In genomic region chr17:75587718-75588545, GRCh38 we compare ENCODE assay signal across 8 cellular contexts. TPM values are rescaled to one million over a fixed set of nuclear protein-coding genes. Genes with fewer than 3 reads are reported as not detected.
DNase-seq lines count a peak whose midpoint lies in the region; ATAC-seq, FAIRE-seq and TF ChIP-seq lines count a peak whose summit lies in the region.

Gene MYO15B, plus strand, starts transcription at chr17:75587800. Its CDS starts 258 bp downstream, at chr17:75588058.

- POLR2A ChIA-PET in CD4-positive, alpha-beta memory T cell (lab: Charles Lee; ENCODE audit: partially characterized antibody), result interaction anchor here (1.0 to 2.3 kb wide), 11 partner anchors 53 to 265 kb away, joined by 3 to 22 read pairs (median 4); partner anchors contain the start of genes LLGL2, TMEM94 and TSEN54

- H3K4me3 Mint-ChIP-seq in CD4-positive, alpha-beta memory T cell, result peak within 1 kb of the TSS; percentile 36 to 70 (median 52)

- ATAC-seq in left lobe of liver (peak; percentile 5), GM21360 (IDR thresholded peaks at IDR 0.05; ENCODE audit: unreplicated experiment) (no peak)

- H3K27me3 Mint-ChIP-seq in CD4-positive, alpha-beta memory T cell, result peaks cover 0 to 4% of the 10 kb centered on the region in 2 donors

- CTCF ChIA-PET in CD4-positive, alpha-beta memory T cell (lab: Charles Lee; ENCODE audit: partially characterized antibody), result interaction anchor here (0.7 to 1.4 kb wide), 6 partner anchors 9 to 160 kb away, joined by 3 to 5 read pairs (median 4); partner anchors contain the start of gene TSEN54

- peak; percentile 38 for TF ChIP-seq CTCF in bronchial epithelial cell (IDR thresholded peaks at IDR 0.05; ENCODE audit: insufficient read depth, low read length, severe bottlenecking)

- DNase-seq in CD4-positive, alpha-beta memory T cell, result peak in 4 of 5 donors; percentile 34 to 59 (median 46)
- DNase-seq in Karpas-422 (no peak), bronchial epithelial cell (ENCODE audit: low read depth) (no peak), left lobe of liver (ENCODE audit: low spot score) (peak; percentile 65), 8988T (no peak)
- DNase-seq in activated CD4-positive, CD25-positive, alpha-beta regulatory T cell treated with anti-CD3 and anti-CD28 coated beads, Interleukin-2, amount 50 U/mL, for 16 hours (ENCODE audit: low read depth, low spot score), result peak; percentile 36
- DNase-seq in stimulated activated CD4-positive, alpha-beta T cell treated with anti-CD3 and anti-CD28 coated beads, Interleukin-1b, Interleukin-23, amount 100 ng/mL, for 48 hours, result peak; percentile 62

- H3K36me3 Mint-ChIP-seq in CD4-positive, alpha-beta memory T cell, result no peaks in the 10 kb centered on the region

- H3K27ac ChIP-seq in CD4-positive, alpha-beta memory T cell (ENCODE audit: low read depth, low read length), result peak within 1 kb of the TSS; percentile 10
- H3K27ac ChIP-seq in Karpas-422 (ENCODE audit: low read length), result no peak within 1 kb of the TSS

- peaks cover 18% of the 10 kb centered on the region for H3K4me1 ChIP-seq in CD4-positive, alpha-beta memory T cell (ENCODE audit: insufficient read depth, low read length)
- H3K4me1 ChIP-seq in Karpas-422 (ENCODE audit: low read length), result peaks cover 9% of the 10 kb centered on the region

- peak within 1 kb of the TSS; percentile 64 for H3K4me2 ChIP-seq in Karpas-422 (ENCODE audit: low read depth, low read length, poor library complexity, severe bottlenecking)

- no peaks in the 10 kb centered on the region for H4K20me1 ChIP-seq in Karpas-422 (ENCODE audit: insufficient read depth, low read depth, low read length)

- H3K4me1 Mint-ChIP-seq in CD4-positive, alpha-beta memory T cell, result peaks cover 0 to 6% (median 3%) of the 10 kb centered on the region in 4 donors

- H3K9me3 Mint-ChIP-seq in CD4-positive, alpha-beta memory T cell, result peaks cover 0 to 3% (median 0%) of the 10 kb centered on the region in 8 donors

- H3K27ac Mint-ChIP-seq in CD4-positive, alpha-beta memory T cell, result peak within 1 kb of the TSS in 4 of 7 donors; percentile 29 to 52 (median 48)

- no peak within 1 kb of the TSS for H2AFZ ChIP-seq in Karpas-422 (ENCODE audit: low read length)

- H3K27me3 ChIP-seq in CD4-positive, alpha-beta memory T cell (ENCODE audit: insufficient read depth, low read length), result no peaks in the 10 kb centered on the region
- H3K27me3 ChIP-seq in Karpas-422 (ENCODE audit: low read length), result no peaks in the 10 kb centered on the region
- peaks cover 14% of the 10 kb centered on the region for H3K27me3 ChIP-seq in bronchial epithelial cell (ENCODE audit: control insufficient read depth, insufficient read depth, low read length)

- intact Hi-C loops in CD4-positive, alpha-beta memory T cell (cut with micrococcal nuclease), result loop anchor here (2.0 kb wide), 1 partner anchor 63 kb away; the partner anchor contains the start of gene LLGL2

- no peaks in the 10 kb centered on the region for H3K9me3 ChIP-seq in CD4-positive, alpha-beta memory T cell (ENCODE audit: control insufficient read depth in 1 of 2, low read length in 2 of 2)
- H3K9me3 ChIP-seq in Karpas-422 (ENCODE audit: low read length), result no peaks in the 10 kb centered on the region

- no peak for FAIRE-seq in bronchial epithelial cell (lab: Jason Lieb, UNC)

- no peaks in the 10 kb centered on the region for H3K36me3 ChIP-seq in CD4-positive, alpha-beta memory T cell (ENCODE audit: insufficient read depth, low read length)
- no peaks in the 10 kb centered on the region for H3K36me3 ChIP-seq in Karpas-422 (ENCODE audit: insufficient read depth, low read length)
- no peaks in the 10 kb centered on the region for H3K36me3 ChIP-seq in bronchial epithelial cell (ENCODE audit: control insufficient read depth, insufficient read depth, low read length)

- H3K9me2 ChIP-seq in Karpas-422 (replicated peaks; ENCODE audit: insufficient read depth, low read length), result no peaks in the 10 kb centered on the region

- 0 out of 2 replicates have a peak within 1 kb of the TSS, but pooled peaks have one; percentile 33 for H3K9ac ChIP-seq in Karpas-422 (ENCODE audit: low read length)

- no peaks in the 10 kb centered on the region for H3K79me2 ChIP-seq in Karpas-422 (ENCODE audit: low read length)

- peak within 1 kb of the TSS in 1 of 2 donors; percentile 35 for H3K4me3 ChIP-seq in CD4-positive, alpha-beta memory T cell (ENCODE audit: low read length in 2 of 2)
- H3K4me3 ChIP-seq in Karpas-422 (ENCODE audit: low read length), result no peak within 1 kb of the TSS
- peak within 1 kb of the TSS; percentile 23 for H3K4me3 ChIP-seq in bronchial epithelial cell (ENCODE audit: low read depth, low read length)

RNA-seq across cellular contexts. Expression of gene MYO15B, which starts in this region (rescaled TPM):
- 10 to 100 TPM; 75.1 to 83.7 TPM for total RNA-seq in CD4-positive, alpha-beta memory T cell
- under 1 TPM in 1 of 2 donors, not detected in 1; 0.89 TPM for polyA plus RNA-seq in CD4-positive, alpha-beta memory T cell
- 3.8 and 8.0 TPM in 2 replicates for total RNA-seq in Karpas-422 (2014; rRNA removed; shearing (Covaris generic); ENCODE audit: low replicate concordance)
- total RNA-seq in bronchial epithelial cell (1.6 and 3.6 TPM in 2 replicates), left lobe of liver (34.2 TPM)

Comparison
In these comparisons a context has a peak if more than half of its experiments do, and no peak if none do; other contexts are left out.
1. DNase-seq: peak in CD4-positive, alpha-beta memory T cell (4 of 5), activated CD4-positive, CD25-positive, alpha-beta regulatory T cell treated with anti-CD3 and anti-CD28 coated beads, Interleukin-2, amount 50 U/mL, for 16 hours (single experiment), left lobe of liver (single experiment) and stimulated activated CD4-positive, alpha-beta T cell treated with anti-CD3 and anti-CD28 coated beads, Interleukin-1b, Interleukin-23, amount 100 ng/mL, for 48 hours (single experiment); none in Karpas-422 (single experiment), bronchial epithelial cell (single experiment) and 8988T (single experiment).